ENCODE assay signal across 11 cellular contexts in genomic region chr9:77707696-77708095, GRCh38. TPM values are rescaled to one million over a fixed set of nuclear protein-coding genes. Genes with fewer than 3 reads are reported as not detected.
A peak's percentile ranks its signal among the peaks of the same experiment; 100 is the strongest.
DNase-seq lines count a peak whose midpoint lies in the region; ATAC-seq, FAIRE-seq and TF ChIP-seq lines count a peak whose summit lies in the region.
"Had no signal": no experiment of that assay in that cellular context is flagged by ENCODE, and none has a peak within 500 bp of the region (broad histone marks: within the 10 kb centered on the region; RNA-seq: fewer than 3 reads in every experiment).

No MANE protein-coding gene starts in this region.

- peak overlapping the region; percentile 77 for H3K27ac Mint-ChIP-seq in osteocyte (ENCODE audit: unreplicated experiment)
- H3K27ac Mint-ChIP-seq in activated CD4-positive, alpha-beta T cell treated with anti-CD3 and anti-CD28 coated beads, Interleukin-2, amount 10 ng/mL, durations not matched to agents 24 days and 14 days, result no peak overlapping the region
- H3K27ac Mint-ChIP-seq: activated naive CD8-positive, alpha-beta T cell treated with anti-CD3 and anti-CD28 coated beads for 36 hours; T-helper 1 cell treated with Interleukin-12 subunit alpha and Interleukin-12 subunit beta and Interleukin-4 antibody, amounts not matched to agents 30 μg/mL and 1 μg/mL, for 36 hours had no signal

- peak overlapping the region; percentile 52 for H3K27ac ChIP-seq in fibroblast of lung (ENCODE audit: insufficient read depth, low read length)

- no peak for TF ChIP-seq CTCF in fibroblast of lung (conservative IDR thresholded peaks at IDR 0.05 in 1 of 2, IDR thresholded peaks at IDR 0.05 in 1 of 2; ENCODE audit: low read depth in 1 of 2, low read length in 2 of 2)
- no peak for TF ChIP-seq CTCF in osteocyte (IDR thresholded peaks at IDR 0.05)

- peaks cover 27% of the 10 kb centered on the region for H3K4me1 Mint-ChIP-seq in osteocyte (ENCODE audit: unreplicated experiment)
- H3K4me1 Mint-ChIP-seq in activated CD4-positive, alpha-beta T cell treated with anti-CD3 and anti-CD28 coated beads, Interleukin-2, amount 10 ng/mL, durations not matched to agents 24 days and 14 days, result peaks cover 6% of the 10 kb centered on the region
- H3K4me1 Mint-ChIP-seq: activated naive CD8-positive, alpha-beta T cell treated with anti-CD3 and anti-CD28 coated beads for 36 hours had no signal

- H3K9me3 ChIP-seq in fibroblast of lung (ENCODE audit: control insufficient read depth, insufficient read depth, low read depth, low read length), result no peaks in the 10 kb centered on the region

- intact Hi-C loops in activated CD4-positive, alpha-beta T cell treated with anti-CD3 and anti-CD28 coated beads, Interleukin-2, amount 10 ng/mL, durations not matched to agents 24 days and 14 days (cut with micrococcal nuclease), result no loop called here

- ATAC-seq in GM18858 (IDR thresholded peaks at IDR 0.05; ENCODE audit: unreplicated experiment), result no peak

- no peaks in the 10 kb centered on the region for H3K27me3 ChIP-seq in fibroblast of lung (ENCODE audit: control insufficient read depth, insufficient read depth, low read length)

- peaks cover 17% of the 10 kb centered on the region for H3K9me3 Mint-ChIP-seq in osteocyte (ENCODE audit: unreplicated experiment)
- peaks cover 21% of the 10 kb centered on the region for H3K9me3 Mint-ChIP-seq in activated CD4-positive, alpha-beta T cell treated with anti-CD3 and anti-CD28 coated beads, Interleukin-2, amount 10 ng/mL, durations not matched to agents 24 days and 14 days
- H3K9me3 Mint-ChIP-seq: T-helper 1 cell treated with Interleukin-12 subunit alpha and Interleukin-12 subunit beta and Interleukin-4 antibody, amounts not matched to agents 30 μg/mL and 1 μg/mL, for 36 hours had no signal

- no peaks in the 10 kb centered on the region for H3K27me3 Mint-ChIP-seq in osteocyte (ENCODE audit: unreplicated experiment)
- no peaks in the 10 kb centered on the region for H3K27me3 Mint-ChIP-seq in activated CD4-positive, alpha-beta T cell treated with anti-CD3 and anti-CD28 coated beads, Interleukin-2, amount 10 ng/mL, durations not matched to agents 24 days and 14 days
- H3K27me3 Mint-ChIP-seq: activated naive CD8-positive, alpha-beta T cell treated with anti-CD3 and anti-CD28 coated beads for 36 hours had no signal

- no peak overlapping the region for H3K4me3 Mint-ChIP-seq in osteocyte (ENCODE audit: unreplicated experiment)
- H3K4me3 Mint-ChIP-seq in activated CD4-positive, alpha-beta T cell treated with anti-CD3 and anti-CD28 coated beads, Interleukin-2, amount 10 ng/mL, durations not matched to agents 24 days and 14 days, result no peak overlapping the region
- H3K4me3 Mint-ChIP-seq: activated naive CD8-positive, alpha-beta T cell treated with anti-CD3 and anti-CD28 coated beads for 36 hours; T-helper 1 cell treated with Interleukin-12 subunit alpha and Interleukin-12 subunit beta and Interleukin-4 antibody, amounts not matched to agents 30 μg/mL and 1 μg/mL, for 36 hours had no signal

- peak overlapping the region; percentile 44 for H3K4me2 ChIP-seq in fibroblast of lung (ENCODE audit: extremely low read depth, insufficient read depth, low read length)

- H3K9ac ChIP-seq in fibroblast of lung (ENCODE audit: insufficient read depth, low read length), result no peak overlapping the region

- H3K4me1 ChIP-seq in fibroblast of lung (ENCODE audit: control insufficient read depth, extremely low read depth, insufficient read depth, low read length), result peaks cover 11% of the 10 kb centered on the region

- no peaks in the 10 kb centered on the region for H4K20me1 ChIP-seq in fibroblast of lung (ENCODE audit: control insufficient read depth, extremely low read depth, insufficient read depth, low read length)

- no peaks in the 10 kb centered on the region for H3K36me3 ChIP-seq in fibroblast of lung (ENCODE audit: control insufficient read depth, insufficient read depth, low read length)

- no peak overlapping the region for H2AFZ ChIP-seq in fibroblast of lung (ENCODE audit: low read length)

- peak; percentile 97 for FAIRE-seq in RCC 7860 (lab: Jason Lieb, UNC)
- FAIRE-seq: G401.6 had no signal

- H3K36me3 Mint-ChIP-seq in osteocyte (ENCODE audit: unreplicated experiment), result peaks cover 12% of the 10 kb centered on the region
- H3K36me3 Mint-ChIP-seq in activated CD4-positive, alpha-beta T cell treated with anti-CD3 and anti-CD28 coated beads, Interleukin-2, amount 10 ng/mL, durations not matched to agents 24 days and 14 days (ENCODE audit: low read depth), result peaks cover 1% of the 10 kb centered on the region

- DNase-seq in COLO829 (ENCODE audit: low spot score) (peak; percentile 40), RCC 7860 (ENCODE audit: low spot score) (peak; percentile 93), fibroblast of lung (ENCODE audit: low read depth in 2 of 2) (peak; percentile 98 to 100), osteocyte (ENCODE audit: extremely low spot score, unreplicated experiment) (no peak), NCI-H2029 treated with DMSO at 0.1 percent for 48 hours (lab: John Stamatoyannopoulos, UW) (no peak), NCI-H2081 (lab: John Stamatoyannopoulos, UW) (no peak)
- DNase-seq in activated CD4-positive, alpha-beta T cell treated with anti-CD3 and anti-CD28 coated beads, Interleukin-2, amount 10 ng/mL, durations not matched to agents 24 days and 14 days, result no peak
- DNase-seq: activated naive CD8-positive, alpha-beta T cell treated with anti-CD3 and anti-CD28 coated beads for 36 hours had no signal

- no peaks in the 10 kb centered on the region for H3K79me2 ChIP-seq in fibroblast of lung (ENCODE audit: control insufficient read depth, insufficient read depth, low read length)

- H3K4me3 ChIP-seq in fibroblast of lung (replicated peaks in 1 of 4; ENCODE audit: control extremely low read depth in 1 of 4, insufficient read depth in 1 of 4, low read depth in 3 of 4, low read length in 4 of 4), result no peak overlapping the region

RNA-seq across cellular contexts. Expression of gene GNA14, which starts 59.6 kb away (rescaled TPM):
- total RNA-seq in fibroblast of lung (0.26 and 0.50 TPM in 2 replicates), osteocyte (not detected in 2 replicates)
- 0.25 and 0.52 TPM in 2 replicates for polyA plus RNA-seq in fibroblast of lung
- 0.17 and 0.37 TPM in 2 replicates for polyA plus RNA-seq in fibroblast of lung (2012)
- polyA minus RNA-seq in fibroblast of lung (ENCODE audit: low replicate concordance), result not detected in 2 replicates
- not detected in 2 replicates for total RNA-seq in activated CD4-positive, alpha-beta T cell treated with anti-CD3 and anti-CD28 coated beads, Interleukin-2, amount 10 ng/mL, durations not matched to agents 24 days and 14 days
- total RNA-seq: activated naive CD8-positive, alpha-beta T cell treated with anti-CD3 and anti-CD28 coated beads for 36 hours had no signal

Comparison
In these comparisons a context has a peak if more than half of its experiments do, and no peak if none do; other contexts are left out.
1. DNase-seq: peak in COLO829 (single experiment), RCC 7860 (single experiment) and fibroblast of lung (2 of 2); none in osteocyte (single experiment), activated CD4-positive, alpha-beta T cell treated with anti-CD3 and anti-CD28 coated beads, Interleukin-2, amount 10 ng/mL, durations not matched to agents 24 days and 14 days (single experiment), NCI-H2029 treated with DMSO at 0.1 percent for 48 hours (single experiment) and NCI-H2081 (0 of 2).